In genomic region chr16:87382023-87382785, GRCh38 we compare ENCODE assay signal across 8 cellular contexts. TPM values are rescaled to one million over a fixed set of nuclear protein-coding genes. Genes with fewer than 3 reads are reported as not detected.
DNase-seq lines count a peak whose midpoint lies in the region; TF ChIP-seq lines count a peak whose summit lies in the region.

No MANE protein-coding gene starts in this region.

- peaks cover 43% of the 10 kb centered on the region for H3K79me2 ChIP-seq in OCI-LY7 (ENCODE audit: insufficient read depth, low read depth, low read length)

- peak overlapping the region; percentile 93 for H3K4me3 ChIP-seq in OCI-LY7 (ENCODE audit: low read depth, low read length, poor library complexity, severe bottlenecking)
- H3K4me3 ChIP-seq in epithelial cell of proximal tubule (ENCODE audit: low read depth, low read length), result peak overlapping the region; percentile 54

- DNase-seq in Calu3 (no peak), OCI-LY7 (ENCODE audit: low spot score) (no peak), epithelial cell of proximal tubule (ENCODE audit: low read depth) (no peak), osteocyte (ENCODE audit: extremely low spot score, unreplicated experiment) (no peak), C1 segment of cervical spinal cord (lab: John Stamatoyannopoulos, UW) (no peak), LoVo (ENCODE audit: low spot score) (no peak), iPS-NIHi7 (ENCODE audit: extremely low spot score) (no peak), hypothalamus (lab: John Stamatoyannopoulos, UW) (no peak)

- no TSS peak for BruUV-seq in Calu3 (replicated peaks; lab: Mats Ljungman, UMichigan)
- no TSS peak for BruUV-seq in OCI-LY7 (replicated peaks; lab: Mats Ljungman, UMichigan)

- H3K4me1 Mint-ChIP-seq in Calu3 (ENCODE audit: low read depth, unreplicated experiment) (peaks cover 36% of the 10 kb centered on the region), osteocyte (ENCODE audit: unreplicated experiment) (peaks cover 39% of the 10 kb centered on the region)

- H3K4me2 ChIP-seq in OCI-LY7 (ENCODE audit: low read length), result peak overlapping the region; percentile 95

- peak overlapping the region; percentile 28 for H3K27ac Mint-ChIP-seq in Calu3 (ENCODE audit: unreplicated experiment)
- H3K27ac Mint-ChIP-seq in osteocyte (ENCODE audit: unreplicated experiment), result peak overlapping the region; percentile 82

- CTCF ChIA-PET in Calu3 (lab: Charles Lee), result interaction anchor here (0.8 to 2.2 kb wide), 4 partner anchors 13 to 33 kb away, joined by 3 to 10 read pairs (median 5); no protein-coding TSS in a partner anchor
- CTCF ChIA-PET in OCI-LY7 (lab: Charles Lee; ENCODE audit: unreplicated experiment), result no interaction called here

- TF ChIP-seq CTCF in Calu3 (IDR thresholded peaks at IDR 0.05; ENCODE audit: unreplicated experiment) (no peak), OCI-LY7 (conservative IDR thresholded peaks at IDR 0.05; ENCODE audit: low read length) (no peak), epithelial cell of proximal tubule (conservative IDR thresholded peaks at IDR 0.05; ENCODE audit: low read depth, low read length) (no peak), osteocyte (IDR thresholded peaks at IDR 0.05) (no peak)

- no peaks in the 10 kb centered on the region for H3K27me3 Mint-ChIP-seq in Calu3 (ENCODE audit: unreplicated experiment)
- no peaks in the 10 kb centered on the region for H3K27me3 Mint-ChIP-seq in osteocyte (ENCODE audit: unreplicated experiment)

- no peaks in the 10 kb centered on the region for H3K9me2 ChIP-seq in OCI-LY7 (ENCODE audit: insufficient read depth, low read length)

- H2AFZ ChIP-seq in OCI-LY7 (ENCODE audit: low read length), result no peak overlapping the region

- H3K4me3 Mint-ChIP-seq in Calu3 (ENCODE audit: low read depth, unreplicated experiment), result peak overlapping the region; percentile 90
- peak overlapping the region; percentile 85 for H3K4me3 Mint-ChIP-seq in osteocyte (ENCODE audit: unreplicated experiment)

- no peaks in the 10 kb centered on the region for H3K9me3 ChIP-seq in OCI-LY7 (ENCODE audit: low read length)

- H3K36me3 ChIP-seq in OCI-LY7 (ENCODE audit: insufficient read depth, low read length), result peaks cover 9% of the 10 kb centered on the region

- H3K27ac ChIP-seq in OCI-LY7 (ENCODE audit: low read depth, low read length, poor library complexity, severe bottlenecking), result no peak overlapping the region

- H3K36me3 Mint-ChIP-seq in Calu3 (ENCODE audit: insufficient read depth, unreplicated experiment) (peaks cover 41% of the 10 kb centered on the region), osteocyte (ENCODE audit: unreplicated experiment) (peaks cover 3% of the 10 kb centered on the region)

- POLR2A ChIA-PET in OCI-LY7 (lab: Charles Lee), result interaction anchor here (0.6 to 3.8 kb wide), 3 partner anchors 26 to 1662 kb away, joined by 3 to 19 read pairs (median 3); partner anchors contain the start of gene C16orf95

- peaks cover 11% of the 10 kb centered on the region; the same call in 1 of the 2 replicates for H4K20me1 ChIP-seq in OCI-LY7 (ENCODE audit: insufficient read depth, low read length)

- H3K9me3 Mint-ChIP-seq in Calu3 (ENCODE audit: low read depth, unreplicated experiment), result no peaks in the 10 kb centered on the region
- no peaks in the 10 kb centered on the region for H3K9me3 Mint-ChIP-seq in osteocyte (ENCODE audit: unreplicated experiment)

- H3K4me1 ChIP-seq in OCI-LY7 (ENCODE audit: insufficient read depth, low read length, poor library complexity, severe bottlenecking), result peaks cover 35% of the 10 kb centered on the region

- intact Hi-C loops in Calu3 (cut with micrococcal nuclease; ENCODE audit: unreplicated experiment) (no loop called here), OCI-LY7 (cut with micrococcal nuclease; ENCODE audit: unreplicated experiment) (loop anchor here (10.0 kb wide), 2 partner anchors 393 to 1477 kb away; no protein-coding TSS in a partner anchor)

RNA-seq across cellular contexts. Expression of gene FBXO31, which starts 1.4 kb away (rescaled TPM):
- total RNA-seq in Calu3 (2022) (40.4 and 43.7 TPM in 2 replicates), OCI-LY7 (2022) (25.5 and 32.4 TPM in 2 replicates), epithelial cell of proximal tubule (14.8 and 18.0 TPM in 2 replicates), osteocyte (34.7 and 40.5 TPM in 2 replicates)
- 14.5 and 26.0 TPM in 2 replicates for total RNA-seq in OCI-LY7 (2014; rRNA removed; shearing (Covaris generic))

RNA-seq across cellular contexts. Expression of gene MAP1LC3B, which starts 9.9 kb away (rescaled TPM):
- 70.3 and 71.5 TPM in 2 replicates for total RNA-seq in Calu3 (2022)
- total RNA-seq in OCI-LY7 (2014; rRNA removed; shearing (Covaris generic)), result 15.3 and 15.5 TPM in 2 replicates
- 43.8 and 48.5 TPM in 2 replicates for total RNA-seq in OCI-LY7 (2022)
- total RNA-seq in epithelial cell of proximal tubule, result 39.3 and 39.5 TPM in 2 replicates
- total RNA-seq in osteocyte, result 141 and 145 TPM in 2 replicates
